Comparison of ENCODE assay signal across 31 cellular contexts in genomic region chr7:31407277-31407676, GRCh38.
"Had no signal": no experiment of that assay in that cellular context is flagged by ENCODE, and none has a peak within 500 bp of the region (broad histone marks: within the 10 kb centered on the region; RNA-seq: fewer than 3 reads in every experiment).

No MANE protein-coding gene starts in this region.

- H3K27me3 ChIP-seq: body of pancreas, esophagus muscularis mucosa, foreskin keratinocyte, gastrocnemius medialis had no signal

- H3K9me3 ChIP-seq: body of pancreas, esophagus muscularis mucosa, gastrocnemius medialis, heart left ventricle had no signal

- H3K4me3 ChIP-seq: body of pancreas, esophagus muscularis mucosa, gastrocnemius medialis, heart left ventricle had no signal

- FAIRE-seq: astrocyte, colon, TTC549 had no signal

- H3K4me1 ChIP-seq: body of pancreas, esophagus muscularis mucosa, gastrocnemius medialis had no signal

- H3K27ac ChIP-seq: body of pancreas, esophagus muscularis mucosa, foreskin keratinocyte, gastrocnemius medialis, heart left ventricle, VCaP had no signal

- DNase-seq: activated CD4-positive, alpha-beta memory T cell treated with anti-CD3 and anti-CD28 coated beads, Interleukin-2, amount 10 ng/mL, durations not matched to agents 7 days and 5 days; activated CD4-positive, alpha-beta T cell treated with anti-CD3 and anti-CD28 coated beads for 1 hour; activated CD4-positive, alpha-beta T cell treated with anti-CD3 and anti-CD28 coated beads for 4 hours; activated CD4-positive, alpha-beta T cell treated with anti-CD3 and anti-CD28 coated beads, Interleukin-2, amount 10 ng/mL, durations not matched to agents 7 days and 5 days; activated CD4-positive, alpha-beta T cell treated with anti-CD3 and anti-CD28 coated beads, Interleukin-2, amount 50 U/mL, for 4 hours; activated effector memory CD4-positive, alpha-beta T cell treated with Interleukin-2 at 50 U/mL for 16 hours; activated gamma-delta T cell treated with Interleukin-2 at 50 U/mL for 16 hours; activated naive CD4-positive, alpha-beta T cell treated with anti-CD3 and anti-CD28 coated beads, Interleukin-2, amount 50 U/mL, for 16 hours; activated naive CD4-positive, alpha-beta T cell treated with Interleukin-2 at 50 U/mL for 16 hours; activated T-cell treated with anti-CD3 and anti-CD28 coated beads, Interleukin-2, amount 50 U/mL, for 4 hours; amniotic stem cell; anterior cingulate cortex; body of pancreas; caudate nucleus; cortex of kidney; dermis blood vessel endothelial cell; effector CD4-positive, alpha-beta T cell; effector memory CD8-positive, alpha-beta T cell; erythroblast; foreskin keratinocyte; gastrocnemius medialis; glutamatergic neuron; heart left ventricle; T-helper 17 cell had no signal

- ATAC-seq: activated T-cell treated with anti-CD3 and anti-CD28 coated beads, Interleukin-2, amount 50 U/mL, for 4 hours; activated T-helper 17 cell treated with anti-CD3 and anti-CD28 coated beads, Interleukin-2, amount 50 U/mL, for 72 hours; body of pancreas; effector memory CD8-positive, alpha-beta T cell; foreskin keratinocyte; gastrocnemius medialis; heart left ventricle; T-helper 17 cell; WTC11 had no signal

- H3K36me3 ChIP-seq: esophagus muscularis mucosa, gastrocnemius medialis, heart left ventricle had no signal
